ENCODE assay signal across 15 cellular contexts in the genomic region with DNA sequence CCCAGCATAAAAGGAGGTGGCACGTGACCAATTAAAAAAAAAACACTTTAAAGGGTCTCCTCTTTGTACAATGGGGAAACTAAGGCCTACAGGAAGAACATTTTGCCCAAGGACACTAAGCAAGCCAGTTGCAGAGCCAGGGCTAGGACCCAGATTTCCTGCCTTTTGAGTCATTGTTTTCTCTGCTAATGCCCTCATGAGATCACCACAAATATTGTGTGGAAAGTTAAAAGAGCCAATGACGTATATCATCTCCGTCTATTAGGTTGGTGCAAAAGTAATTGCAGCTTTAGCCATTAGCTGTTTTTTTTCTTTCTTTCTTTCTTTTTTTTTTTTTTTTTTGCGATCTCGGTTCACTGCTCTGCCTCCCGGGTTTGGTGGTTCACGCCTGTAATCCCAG. TPM values are rescaled to one million over a fixed set of nuclear protein-coding genes. Genes with fewer than 3 reads are reported as not detected.
A peak's percentile ranks its signal among the peaks of the same experiment; 100 is the strongest.
DNase-seq lines count a peak whose midpoint lies in the region; ATAC-seq and TF ChIP-seq lines count a peak whose summit lies in the region.
"Had no signal": no experiment of that assay in that cellular context is flagged by ENCODE, and none has a peak within 500 bp of the region (broad histone marks: within the 10 kb centered on the region; RNA-seq: fewer than 3 reads in every experiment).

No MANE protein-coding gene starts in this region.

- H3K27me3 ChIP-seq in ovary, result no peaks in the 10 kb centered on the region
- H3K27me3 ChIP-seq: left lung, upper lobe of right lung had no signal

- 67 to 81% (median 70%) methylated on average over 7 of the region's 7 CpGs for WGBS in ovary, 3 donors

- H3K4me3 ChIP-seq in skeletal muscle cell (ENCODE audit: low read depth, low read length), result no peak overlapping the region
- H3K4me3 ChIP-seq in ovary, result no peak overlapping the region
- H3K4me3 ChIP-seq: cardiac muscle cell, left lung, upper lobe of right lung had no signal

- no peak for TF ChIP-seq POLR2A in ovary (IDR thresholded peaks at IDR 0.05)

- TF ChIP-seq EP300 in ovary (IDR thresholded peaks at IDR 0.05), result no peak

- H3K4me1 ChIP-seq in ovary (ENCODE audit: insufficient read depth), result no peaks in the 10 kb centered on the region
- H3K4me1 ChIP-seq: left lung had no signal

- ATAC-seq in esophagus mucosa, result peak; percentile 70
- ATAC-seq in GM18520 (IDR thresholded peaks at IDR 0.05; ENCODE audit: unreplicated experiment), result no peak
- ATAC-seq in HG02798 (IDR thresholded peaks at IDR 0.05; ENCODE audit: poor library complexity, unreplicated experiment), result no peak
- ATAC-seq: activated T-helper 17 cell treated with anti-CD3 and anti-CD28 coated beads, Interleukin-2, amount 50 U/mL, for 72 hours; left lung; upper lobe of right lung had no signal

- H3K36me3 ChIP-seq in ovary, result no peaks in the 10 kb centered on the region
- H3K36me3 ChIP-seq: cardiac muscle cell, left lung, upper lobe of right lung had no signal

- TF ChIP-seq CTCF in ovary (IDR thresholded peaks at IDR 0.05), result no peak

- intact Hi-C loops in ovary (cut with DNase I), result no loop called here

- no peak overlapping the region for H3K27ac ChIP-seq in ovary
- H3K27ac ChIP-seq: cardiac muscle cell, left lung, upper lobe of right lung had no signal

- DNase-seq in EL (peak; percentile 81), RPMI7951 (ENCODE audit: low read depth) (peak; percentile 81), skeletal muscle cell (ENCODE audit: low read depth) (peak; percentile 39), ovary (no peak)
- DNase-seq: activated CD4-positive, alpha-beta memory T cell treated with anti-CD3 and anti-CD28 coated beads, Interleukin-2, amount 10 ng/mL, durations not matched to agents 7 days and 5 days; left lung; naive B cell; retina; stimulated activated CD4-positive, alpha-beta T cell treated with anti-CD3 and anti-CD28 coated beads, Interleukin-4, amount 100 ng/mL, for 24 hours; upper lobe of right lung had no signal

- H3K9me3 ChIP-seq in ovary, result no peaks in the 10 kb centered on the region
- H3K9me3 ChIP-seq: left lung, upper lobe of right lung had no signal

RNA-seq across cellular contexts. Expression of a gene that starts 24.1 kb away (rescaled TPM):
- 13.4 and 13.6 TPM in 2 replicates for total RNA-seq in RPMI7951 (2014; rRNA removed; shearing (Covaris generic))
- 9.0 TPM for total RNA-seq in esophagus mucosa
- total RNA-seq in ovary, result 10 to 100 TPM in 5 of 7 donors, 1 to 10 TPM in 2; 3.2 to 47.1 (median 29.5) TPM
- polyA plus RNA-seq in ovary, result 10 to 100 TPM; 19.4 to 39.9 TPM

Comparison
In these comparisons a context has a peak if more than half of its experiments do, and no peak if none do; other contexts are left out.
1. DNase-seq: peak in EL (single experiment), RPMI7951 (single experiment) and skeletal muscle cell (single experiment); none in ovary (0 of 5).